1 cellular context compared by ENCODE assay signal in genomic region chr7:101200504-101200861, GRCh38.
TF ChIP-seq lines count a peak whose summit lies in the region.

No MANE protein-coding gene starts in this region.

TF ChIP-seq in A549, 52 proteins besides CTCF, POLR2A, EP300 and RAD21:
- no peak for TF ChIP-seq ESRRA (IDR thresholded peaks at IDR 0.05; ENCODE audit: borderline replicate concordance, low read length)
- no peak for TF ChIP-seq POLR2AphosphoS2 (conservative IDR thresholded peaks at IDR 0.05; ENCODE audit: low read length)
